2 cellular contexts compared by ENCODE assay signal in the genomic region with DNA sequence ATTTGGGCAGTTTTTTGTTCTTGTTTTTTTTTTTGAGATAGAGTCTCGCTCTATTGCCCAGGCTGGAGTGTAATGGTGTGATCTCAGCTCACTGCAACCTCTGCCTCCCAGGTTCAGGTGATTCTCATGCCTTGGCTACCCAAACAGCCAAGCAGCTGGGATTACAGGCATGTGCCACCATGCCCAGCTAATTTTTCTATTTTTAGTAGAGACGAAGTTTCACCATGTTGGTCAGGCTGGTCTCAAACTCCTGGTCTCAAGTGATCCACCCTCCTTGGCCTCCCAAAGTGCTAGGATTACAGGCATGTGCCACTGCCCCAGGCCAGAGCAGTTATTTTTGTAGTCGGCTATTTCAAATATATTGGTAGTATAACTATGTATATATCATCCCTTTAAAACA. TPM values are rescaled to one million over a fixed set of nuclear protein-coding genes. Genes with fewer than 3 reads are reported as not detected.
"Had no signal": no experiment of that assay in that cellular context is flagged by ENCODE, and none has a peak within 500 bp of the region (broad histone marks: within the 10 kb centered on the region; RNA-seq: fewer than 3 reads in every experiment).

No MANE protein-coding gene starts in this region.

RNA-seq across cellular contexts. Expression of gene ARPIN, which starts 27.6 kb away (rescaled TPM):
- total RNA-seq: natural killer cell treated with Interleukin-12 subunit alpha and Interleukin-12 subunit beta and Interleukin-15 and Interleukin-18, amount 100 ng/mL, for 72 hours had no signal
- polyA plus RNA-seq: naive thymus-derived CD8-positive, alpha-beta T cell had no signal
